Comparison of ENCODE assay signal across 20 cellular contexts in the genomic region with DNA sequence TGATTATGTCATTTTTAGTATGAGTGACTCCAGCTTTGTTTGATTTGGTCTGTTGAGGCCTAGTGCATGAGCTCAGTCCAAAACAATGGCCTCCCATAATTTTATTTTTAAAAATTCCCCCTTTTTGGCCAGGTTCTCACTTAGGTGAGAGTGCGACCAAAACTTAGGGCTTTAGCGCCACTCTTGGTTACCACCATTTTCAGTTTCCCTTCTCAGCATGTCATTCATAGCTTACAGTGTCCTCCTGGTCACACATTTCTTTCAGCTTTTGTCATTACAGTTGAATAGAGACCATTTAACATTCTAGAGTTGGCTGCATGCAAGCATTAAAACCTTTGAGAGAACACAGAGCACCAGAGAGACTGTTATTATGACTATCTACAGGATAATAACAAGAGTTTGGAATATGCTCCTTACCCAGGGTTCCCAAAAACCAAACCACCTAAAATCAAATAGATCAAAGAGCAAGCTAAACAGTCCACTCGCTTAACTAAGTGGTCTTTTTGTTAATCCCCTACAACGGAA.
DNase-seq lines count a peak whose midpoint lies in the region; ATAC-seq, FAIRE-seq and TF ChIP-seq lines count a peak whose summit lies in the region.
"Had no signal": no experiment of that assay in that cellular context is flagged by ENCODE, and none has a peak within 500 bp of the region (broad histone marks: within the 10 kb centered on the region; RNA-seq: fewer than 3 reads in every experiment).

No MANE protein-coding gene starts in this region.

- H3K4me1 Mint-ChIP-seq in stimulated activated naive CD8-positive, alpha-beta T cell treated with anti-CD3 and anti-CD28 coated beads, Interleukin-15, amount 100 ng/mL, for 72 hours = no peaks in the 10 kb centered on the region
- H3K4me1 Mint-ChIP-seq in WTC11 = peaks cover 17% of the 10 kb centered on the region

- peaks cover 2% of the 10 kb centered on the region; the same call in 1 of the 2 replicates for H3K36me3 Mint-ChIP-seq in WTC11

- H3K4me3 ChIP-seq in sigmoid colon (no peak overlapping the region), heart left ventricle (no peak overlapping the region)
- H3K4me3 ChIP-seq: A549, K562 had no signal

- no peak for FAIRE-seq in HTR-8/SVneo (lab: Jason Lieb, UNC)
- FAIRE-seq: A549, D721Med, G401.6, H1, K562 had no signal

- WGBS in sigmoid colon, 2 donors = 94 to 95% methylated on average over 4 of the region's 4 CpGs
- WGBS in heart left ventricle, 4 donors = 96 to 99% (median 97%) methylated on average over 4 of the region's 4 CpGs

- H3K9me3 ChIP-seq in sigmoid colon (no peaks in the 10 kb centered on the region), heart left ventricle (no peaks in the 10 kb centered on the region)
- H3K9me3 ChIP-seq: A549, Caco-2 had no signal

- peak overlapping the region in 3 of 4 donors; percentile 29 to 71 (median 70) for H3K27ac ChIP-seq in sigmoid colon
- H3K27ac ChIP-seq in heart left ventricle = peak overlapping the region in 1 of 12 donors; percentile 60
- H3K27ac ChIP-seq: 22Rv1, A549, C4-2B, HL-60 had no signal

- DNase-seq in stimulated activated naive CD8-positive, alpha-beta T cell treated with anti-CD3 and anti-CD28 coated beads, Interleukin-15, amount 100 ng/mL, for 72 hours = no peak
- no peak for DNase-seq in stimulated activated naive CD8-positive, alpha-beta T cell treated with anti-CD3 and anti-CD28 coated beads, Interleukin-15, Interleukin-2, amounts not matched to agents 100 U/mL and 50 U/mL, for 24 hours
- DNase-seq in WTC11 (ENCODE audit: low spot score) = no peak
- no peak for DNase-seq in sigmoid colon
- no peak for DNase-seq in HTR-8/SVneo (ENCODE audit: insufficient read length, low spot score)
- DNase-seq in heart left ventricle = no peak
- DNase-seq: AML-193; Caco-2; CD4-positive, alpha-beta T cell; H9; IMR-90 had no signal

- H3K27me3 ChIP-seq in sigmoid colon = no peaks in the 10 kb centered on the region
- H3K27me3 ChIP-seq in heart left ventricle = no peaks in the 10 kb centered on the region

- CTCF ChIA-PET in WTC11 (lab: Charles Lee) = no interaction called here

- POLR2A ChIA-PET in WTC11 (lab: Charles Lee) = no interaction called here

- no peak overlapping the region for H3K4me3 Mint-ChIP-seq in stimulated activated naive CD8-positive, alpha-beta T cell treated with anti-CD3 and anti-CD28 coated beads, Interleukin-15, amount 100 ng/mL, for 72 hours
- H3K4me3 Mint-ChIP-seq in WTC11 = no peak overlapping the region
- H3K4me3 Mint-ChIP-seq: CD4-positive, alpha-beta T cell; H9 had no signal

- peak in 1 of 4 donors; percentile 16 for TF ChIP-seq EP300 in sigmoid colon (IDR thresholded peaks at IDR 0.05)

- H3K4me1 ChIP-seq in sigmoid colon (peaks cover 0 to 26% (median 8%) of the 10 kb centered on the region in 4 donors), heart left ventricle (no peaks in the 10 kb centered on the region)
- H3K4me1 ChIP-seq: A549, Caco-2 had no signal

- no peaks in the 10 kb centered on the region for H3K36me3 ChIP-seq in sigmoid colon
- no peaks in the 10 kb centered on the region for H3K36me3 ChIP-seq in heart left ventricle

- H3K27ac Mint-ChIP-seq in stimulated activated naive CD8-positive, alpha-beta T cell treated with anti-CD3 and anti-CD28 coated beads, Interleukin-15, amount 100 ng/mL, for 72 hours = no peak overlapping the region
- 0 out of 2 replicates have a peak overlapping the region, but pooled peaks have one; percentile 3 for H3K27ac Mint-ChIP-seq in WTC11
- H3K27ac Mint-ChIP-seq: CD4-positive, alpha-beta T cell; H9 had no signal

- ATAC-seq in stimulated activated naive CD8-positive, alpha-beta T cell treated with anti-CD3 and anti-CD28 coated beads, Interleukin-15, amount 100 ng/mL, for 72 hours = peak; percentile 35
- no peak for ATAC-seq in stimulated activated naive CD8-positive, alpha-beta T cell treated with anti-CD3 and anti-CD28 coated beads, Interleukin-15, Interleukin-2, amounts not matched to agents 100 U/mL and 50 U/mL, for 24 hours
- no peak for ATAC-seq in WTC11
- no peak for ATAC-seq in HG02610 (IDR thresholded peaks at IDR 0.05; ENCODE audit: unreplicated experiment)
- ATAC-seq in heart left ventricle = no peak
- ATAC-seq: A549, K562 had no signal

- intact Hi-C loops in sigmoid colon (cut with DNase I) (no loop called here), heart left ventricle (cut with DNase I) (no loop called here)

- H3K9me3 Mint-ChIP-seq in stimulated activated naive CD8-positive, alpha-beta T cell treated with anti-CD3 and anti-CD28 coated beads, Interleukin-15, amount 100 ng/mL, for 72 hours = no peaks in the 10 kb centered on the region
- H3K9me3 Mint-ChIP-seq in WTC11 = no peaks in the 10 kb centered on the region
- H3K9me3 Mint-ChIP-seq: CD4-positive, alpha-beta T cell; H9 had no signal

- TF ChIP-seq POLR2A in sigmoid colon (IDR thresholded peaks at IDR 0.05) = no peak
- TF ChIP-seq POLR2A in heart left ventricle (IDR thresholded peaks at IDR 0.05) = no peak

- no peak for TF ChIP-seq CTCF in WTC11 (IDR thresholded peaks at IDR 0.05)
- no peak for TF ChIP-seq CTCF in sigmoid colon (IDR thresholded peaks at IDR 0.05)
- no peak for TF ChIP-seq CTCF in heart left ventricle (IDR thresholded peaks at IDR 0.05)

- peaks cover 7% of the 10 kb centered on the region for H3K27me3 Mint-ChIP-seq in stimulated activated naive CD8-positive, alpha-beta T cell treated with anti-CD3 and anti-CD28 coated beads, Interleukin-15, amount 100 ng/mL, for 72 hours
- no peaks in the 10 kb centered on the region; the same call in 1 of the 2 replicates for H3K27me3 Mint-ChIP-seq in WTC11 (ENCODE audit: low read depth)

TF ChIP-seq in WTC11, 78 proteins besides CTCF, POLR2A, EP300 and RAD21:
- TF ChIP-seq ZNF121 (CRISPR knock-in tag; IDR thresholded peaks at IDR 0.05) (no peak), E2F4 (CRISPR knock-in tag; IDR thresholded peaks at IDR 0.05; ENCODE audit: borderline replicate concordance, low read depth) (no peak), ZNF671 (CRISPR knock-in tag; IDR thresholded peaks at IDR 0.05) (no peak), MYBL2 (CRISPR knock-in tag; IDR thresholded peaks at IDR 0.05) (no peak), ATF1 (CRISPR knock-in tag; IDR thresholded peaks at IDR 0.05) (no peak), CREM (CRISPR knock-in tag; IDR thresholded peaks at IDR 0.05) (no peak), NFATC4 (CRISPR knock-in tag; IDR thresholded peaks at IDR 0.05) (no peak)
- TF ChIP-seq, protein P1, sequence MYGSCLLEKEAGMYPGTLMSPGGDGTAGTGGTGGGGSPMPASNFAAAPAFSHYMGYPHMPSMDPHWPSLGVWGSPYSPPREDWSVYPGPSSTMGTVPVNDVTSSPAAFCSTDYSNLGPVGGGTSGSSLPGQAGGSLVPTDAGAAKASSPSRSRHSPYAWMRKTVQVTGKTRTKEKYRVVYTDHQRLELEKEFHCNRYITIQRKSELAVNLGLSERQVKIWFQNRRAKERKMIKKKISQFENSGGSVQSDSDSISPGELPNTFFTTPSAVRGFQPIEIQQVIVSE (CRISPR knock-in tag; IDR thresholded peaks at IDR 0.05; ENCODE audit: borderline replicate concordance) = no peak
- TF ChIP-seq, protein P2, sequence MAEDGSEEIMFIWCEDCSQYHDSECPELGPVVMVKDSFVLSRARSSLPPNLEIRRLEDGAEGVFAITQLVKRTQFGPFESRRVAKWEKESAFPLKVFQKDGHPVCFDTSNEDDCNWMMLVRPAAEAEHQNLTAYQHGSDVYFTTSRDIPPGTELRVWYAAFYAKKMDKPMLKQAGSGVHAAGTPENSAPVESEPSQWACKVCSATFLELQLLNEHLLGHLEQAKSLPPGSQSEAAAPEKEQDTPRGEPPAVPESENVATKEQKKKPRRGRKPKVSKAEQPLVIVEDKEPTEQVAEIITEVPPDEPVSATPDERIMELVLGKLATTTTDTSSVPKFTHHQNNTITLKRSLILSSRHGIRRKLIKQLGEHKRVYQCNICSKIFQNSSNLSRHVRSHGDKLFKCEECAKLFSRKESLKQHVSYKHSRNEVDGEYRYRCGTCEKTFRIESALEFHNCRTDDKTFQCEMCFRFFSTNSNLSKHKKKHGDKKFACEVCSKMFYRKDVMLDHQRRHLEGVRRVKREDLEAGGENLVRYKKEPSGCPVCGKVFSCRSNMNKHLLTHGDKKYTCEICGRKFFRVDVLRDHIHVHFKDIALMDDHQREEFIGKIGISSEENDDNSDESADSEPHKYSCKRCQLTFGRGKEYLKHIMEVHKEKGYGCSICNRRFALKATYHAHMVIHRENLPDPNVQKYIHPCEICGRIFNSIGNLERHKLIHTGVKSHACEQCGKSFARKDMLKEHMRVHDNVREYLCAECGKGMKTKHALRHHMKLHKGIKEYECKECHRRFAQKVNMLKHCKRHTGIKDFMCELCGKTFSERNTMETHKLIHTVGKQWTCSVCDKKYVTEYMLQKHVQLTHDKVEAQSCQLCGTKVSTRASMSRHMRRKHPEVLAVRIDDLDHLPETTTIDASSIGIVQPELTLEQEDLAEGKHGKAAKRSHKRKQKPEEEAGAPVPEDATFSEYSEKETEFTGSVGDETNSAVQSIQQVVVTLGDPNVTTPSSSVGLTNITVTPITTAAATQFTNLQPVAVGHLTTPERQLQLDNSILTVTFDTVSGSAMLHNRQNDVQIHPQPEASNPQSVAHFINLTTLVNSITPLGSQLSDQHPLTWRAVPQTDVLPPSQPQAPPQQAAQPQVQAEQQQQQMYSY (CRISPR knock-in tag; IDR thresholded peaks at IDR 0.05) = no peak
TF ChIP-seq in WTC11: peak in this region for 0.
